In the genomic region with DNA sequence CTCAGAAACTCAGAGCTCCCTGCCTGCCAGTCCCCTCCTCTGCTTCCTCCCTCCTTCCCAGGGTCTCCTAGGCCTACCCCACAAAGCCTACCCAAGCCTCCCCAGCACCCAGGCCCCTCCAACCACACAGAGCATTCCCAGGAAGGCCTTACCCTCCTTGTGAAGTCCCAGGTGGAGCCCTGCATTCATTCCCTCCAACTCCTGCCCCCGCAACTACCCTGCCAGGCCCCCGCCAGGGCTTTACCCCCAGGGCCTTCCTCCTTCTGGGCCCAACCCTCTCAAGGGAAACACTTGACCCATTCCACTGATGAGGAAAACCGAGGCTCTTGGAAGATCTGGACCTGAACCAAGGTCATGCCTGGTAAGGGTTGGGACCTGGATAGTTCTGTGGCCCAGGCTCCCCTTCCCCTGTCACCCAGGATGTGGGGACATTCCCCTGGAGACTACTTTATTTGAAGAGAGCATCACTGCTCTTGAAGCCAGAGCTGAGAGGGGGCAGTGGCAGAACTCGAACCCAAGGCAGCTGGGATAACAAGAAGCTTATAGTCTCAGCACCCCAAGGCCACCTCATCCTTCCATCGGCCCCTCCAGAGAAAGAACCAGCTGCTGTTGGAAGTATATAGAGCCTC, we compare ENCODE assay signal across 32 cellular contexts. TPM values are rescaled to one million over a fixed set of nuclear protein-coding genes. Genes with fewer than 3 reads are reported as not detected.
DNase-seq lines count a peak whose midpoint lies in the region; ATAC-seq and TF ChIP-seq lines count a peak whose summit lies in the region.
"Had no signal": no experiment of that assay in that cellular context is flagged by ENCODE, and none has a peak within 500 bp of the region (broad histone marks: within the 10 kb centered on the region; RNA-seq: fewer than 3 reads in every experiment).

No MANE protein-coding gene starts in this region.

- H3K4me3 ChIP-seq in H7 (ENCODE audit: insufficient read depth, low read depth, low read length) (no peak overlapping the region), endodermal cell (ENCODE audit: low read length) (no peak overlapping the region), sigmoid colon (no peak overlapping the region)
- H3K4me3 ChIP-seq: ascending aorta, esophagus squamous epithelium, pancreas, PC-9, testis, uterus had no signal

- no peaks in the 10 kb centered on the region for H3K36me3 Mint-ChIP-seq in CD4-positive, alpha-beta T cell (ENCODE audit: low read depth)
- H3K36me3 Mint-ChIP-seq in endodermal cell (ENCODE audit: low read depth) = no peaks in the 10 kb centered on the region
- H3K36me3 Mint-ChIP-seq: activated naive CD8-positive, alpha-beta T cell treated with anti-CD3 and anti-CD28 coated beads, Interleukin-2, amount 10 ng/mL, durations not matched to agents 7 days and 5 days; CD8-positive, alpha-beta T cell; IgD-negative memory B cell; stimulated activated effector memory CD8-positive, alpha-beta T cell treated with anti-CD3 and anti-CD28 coated beads, Interleukin-12 subunit alpha, Interleukin-12 subunit beta, amount 100 ng/mL, for 72 hours had no signal

- peak overlapping the region; percentile 69 for H3K27ac Mint-ChIP-seq in CD4-positive, alpha-beta T cell
- peak overlapping the region; percentile 23 for H3K27ac Mint-ChIP-seq in endodermal cell
- H3K27ac Mint-ChIP-seq: activated CD8-positive, alpha-beta T cell treated with anti-CD3 and anti-CD28 coated beads for 36 hours; activated naive CD8-positive, alpha-beta T cell treated with anti-CD3 and anti-CD28 coated beads, Interleukin-2, amount 10 ng/mL, durations not matched to agents 7 days and 5 days; activated T-helper 2 cell treated with anti-CD3 and anti-CD28 coated beads, Interferon-gamma antibody, Interleukin-2, Interleukin-4, amounts not matched to agents 10 μg/mL and 5 μg/mL and 100 μg/mL, durations not matched to agents 14 hours and 24 hours and 36 hours; B cell; CD8-positive, alpha-beta T cell; IgD-negative memory B cell; nephron progenitor cell; stimulated activated effector memory CD8-positive, alpha-beta T cell treated with anti-CD3 and anti-CD28 coated beads, Interleukin-12 subunit alpha, Interleukin-12 subunit beta, amount 100 ng/mL, for 72 hours had no signal

- no peak overlapping the region for H3K4me3 Mint-ChIP-seq in CD4-positive, alpha-beta T cell
- no peak overlapping the region for H3K4me3 Mint-ChIP-seq in endodermal cell
- H3K4me3 Mint-ChIP-seq: activated CD4-positive, alpha-beta T cell treated with anti-CD3 and anti-CD28 coated beads for 36 hours; activated CD8-positive, alpha-beta T cell treated with anti-CD3 and anti-CD28 coated beads for 36 hours; activated naive CD8-positive, alpha-beta T cell treated with anti-CD3 and anti-CD28 coated beads, Interleukin-2, amount 10 ng/mL, durations not matched to agents 7 days and 5 days; B cell; CD8-positive, alpha-beta T cell; IgD-negative memory B cell; nephron progenitor cell; stimulated activated effector memory CD8-positive, alpha-beta T cell treated with anti-CD3 and anti-CD28 coated beads, Interleukin-12 subunit alpha, Interleukin-12 subunit beta, amount 100 ng/mL, for 72 hours had no signal

- 86 to 92% methylated on average over 2 to 5 of the region's 5 CpGs for WGBS in endodermal cell (ENCODE audit: insufficient coverage in 1 of 2, insufficient read length in 1 of 2), 2 experiments
- 85 to 93% methylated on average over 5 of the region's 5 CpGs for WGBS in sigmoid colon, 2 donors

- no peak for DNase-seq in CD4-positive, alpha-beta T cell
- DNase-seq in H7 (peak; percentile 19), endodermal cell (no peak), sigmoid colon (peak; percentile 43), DMS53 treated with DMSO at 0.1 percent for 48 hours (lab: John Stamatoyannopoulos, UW; ENCODE audit: unreplicated experiment) (no peak), NCI-H2196 treated with DMSO at 0.1 percent for 48 hours (lab: John Stamatoyannopoulos, UW; ENCODE audit: unreplicated experiment) (no peak)
- DNase-seq: ACHN; activated CD4-positive, alpha-beta T cell treated with anti-CD3 and anti-CD28 coated beads for 36 hours; activated CD8-positive, alpha-beta T cell treated with anti-CD3 and anti-CD28 coated beads for 36 hours; activated naive CD8-positive, alpha-beta T cell treated with anti-CD3 and anti-CD28 coated beads, Interleukin-2, amount 10 ng/mL, durations not matched to agents 7 days and 5 days; CD8-positive, alpha-beta T cell; DMS153; esophagus squamous epithelium; foreskin keratinocyte; mammary epithelial cell; NCI-H1436 treated with DMSO at 0.1 percent for 48 hours; NCI-H345; NCI-H69; nephron progenitor cell; PC-9; SHP77; testis; uterus had no signal

- TF ChIP-seq EP300 in sigmoid colon (IDR thresholded peaks at IDR 0.05) = no peak

- CTCF ChIA-PET in CD4-positive, alpha-beta T cell (lab: Charles Lee) = no interaction called here

- no peak for ATAC-seq in CD4-positive, alpha-beta T cell (ENCODE audit: poor library complexity)
- ATAC-seq in HG02973 (IDR thresholded peaks at IDR 0.05; ENCODE audit: unreplicated experiment) = no peak
- ATAC-seq: activated CD4-positive, alpha-beta T cell treated with anti-CD3 and anti-CD28 coated beads for 36 hours; activated CD8-positive, alpha-beta T cell treated with anti-CD3 and anti-CD28 coated beads for 36 hours; CD8-positive, alpha-beta T cell; foreskin keratinocyte; left colon; pancreas; stimulated activated effector memory CD8-positive, alpha-beta T cell treated with anti-CD3 and anti-CD28 coated beads, Interleukin-12 subunit alpha, Interleukin-12 subunit beta, amount 100 ng/mL, for 72 hours had no signal

- no peaks in the 10 kb centered on the region for H3K27me3 ChIP-seq in CD4-positive, alpha-beta T cell (ENCODE audit: control insufficient read depth, insufficient read depth, low read length)
- H3K27me3 ChIP-seq in H7 (ENCODE audit: control insufficient read depth, insufficient read depth, low read length) (no peaks in the 10 kb centered on the region), endodermal cell (ENCODE audit: control insufficient read depth, insufficient read depth, low read length, poor library complexity, severe bottlenecking) (no peaks in the 10 kb centered on the region), sigmoid colon (no peaks in the 10 kb centered on the region)
- H3K27me3 ChIP-seq: ascending aorta, esophagus squamous epithelium, foreskin keratinocyte, pancreas, testis, uterus had no signal

- no peak overlapping the region for H3K9ac ChIP-seq in endodermal cell (ENCODE audit: extremely low read depth, low read length, poor library complexity, severe bottlenecking)

- H3K4me1 Mint-ChIP-seq in CD4-positive, alpha-beta T cell (ENCODE audit: low read depth) = peaks cover 40% of the 10 kb centered on the region
- peaks cover 25% of the 10 kb centered on the region for H3K4me1 Mint-ChIP-seq in endodermal cell

- H3K27me3 Mint-ChIP-seq in CD4-positive, alpha-beta T cell = no peaks in the 10 kb centered on the region
- H3K27me3 Mint-ChIP-seq in endodermal cell (ENCODE audit: insufficient read depth) = no peaks in the 10 kb centered on the region
- H3K27me3 Mint-ChIP-seq: activated CD4-positive, alpha-beta T cell treated with anti-CD3 and anti-CD28 coated beads for 36 hours; activated CD8-positive, alpha-beta T cell treated with anti-CD3 and anti-CD28 coated beads for 36 hours; activated naive CD8-positive, alpha-beta T cell treated with anti-CD3 and anti-CD28 coated beads, Interleukin-2, amount 10 ng/mL, durations not matched to agents 7 days and 5 days; B cell had no signal

- H3K27ac ChIP-seq in CD4-positive, alpha-beta T cell (ENCODE audit: low read depth, low read length) = no peak overlapping the region
- H3K27ac ChIP-seq in endodermal cell (ENCODE audit: low read depth, low read length) (no peak overlapping the region), sigmoid colon (no peak overlapping the region)
- H3K27ac ChIP-seq: ascending aorta, esophagus squamous epithelium, foreskin keratinocyte, pancreas, PC-9, testis, uterus, VCaP had no signal

- H3K36me3 ChIP-seq in H7 (replicated peaks; ENCODE audit: control insufficient read depth, insufficient read depth, low read length) = no peaks in the 10 kb centered on the region
- H3K36me3 ChIP-seq in endodermal cell (ENCODE audit: control insufficient read depth, insufficient read depth, low read length) = no peaks in the 10 kb centered on the region
- no peaks in the 10 kb centered on the region for H3K36me3 ChIP-seq in sigmoid colon
- H3K36me3 ChIP-seq: ascending aorta, esophagus squamous epithelium, pancreas, uterus had no signal

- H3K4me1 ChIP-seq in endodermal cell (ENCODE audit: control insufficient read depth, insufficient read depth, low read length) = peaks cover 15% of the 10 kb centered on the region
- no peaks in the 10 kb centered on the region for H3K4me1 ChIP-seq in sigmoid colon
- H3K4me1 ChIP-seq: ascending aorta, uterus had no signal

- TF ChIP-seq CTCF in CD4-positive, alpha-beta T cell (IDR thresholded peaks at IDR 0.05) = no peak
- no peak for TF ChIP-seq CTCF in endodermal cell (conservative IDR thresholded peaks at IDR 0.05)
- no peak for TF ChIP-seq CTCF in sigmoid colon (IDR thresholded peaks at IDR 0.05)

- POLR2A ChIA-PET in CD4-positive, alpha-beta T cell (lab: Charles Lee) = no interaction called here

- no peaks in the 10 kb centered on the region for H3K9me3 Mint-ChIP-seq in CD4-positive, alpha-beta T cell
- no peaks in the 10 kb centered on the region for H3K9me3 Mint-ChIP-seq in endodermal cell
- H3K9me3 Mint-ChIP-seq: activated CD8-positive, alpha-beta T cell treated with anti-CD3 and anti-CD28 coated beads for 36 hours; activated naive CD8-positive, alpha-beta T cell treated with anti-CD3 and anti-CD28 coated beads, Interleukin-2, amount 10 ng/mL, durations not matched to agents 7 days and 5 days; activated T-helper 2 cell treated with anti-CD3 and anti-CD28 coated beads, Interferon-gamma antibody, Interleukin-2, Interleukin-4, amounts not matched to agents 10 μg/mL and 5 μg/mL and 100 μg/mL, durations not matched to agents 14 hours and 24 hours and 36 hours; CD8-positive, alpha-beta T cell; IgD-negative memory B cell; nephron progenitor cell; stimulated activated effector memory CD8-positive, alpha-beta T cell treated with anti-CD3 and anti-CD28 coated beads, Interleukin-12 subunit alpha, Interleukin-12 subunit beta, amount 100 ng/mL, for 72 hours had no signal

- no peak for TF ChIP-seq POLR2A in sigmoid colon (IDR thresholded peaks at IDR 0.05)

- no peaks in the 10 kb centered on the region for H3K9me3 ChIP-seq in CD4-positive, alpha-beta T cell (ENCODE audit: control insufficient read depth, low read length)
- H3K9me3 ChIP-seq in endodermal cell (ENCODE audit: control insufficient read depth, low read length) (no peaks in the 10 kb centered on the region), sigmoid colon (no peaks in the 10 kb centered on the region)
- H3K9me3 ChIP-seq: ascending aorta, esophagus squamous epithelium, pancreas, testis, uterus had no signal

- intact Hi-C loops in CD4-positive, alpha-beta T cell (cut with DNase I, micrococcal nuclease) = no loop called here
- intact Hi-C loops in sigmoid colon (cut with DNase I) = no loop called here

RNA-seq across cellular contexts. Expression of gene PLLP, which starts 12.5 kb away (rescaled TPM):
- total RNA-seq in CD4-positive, alpha-beta T cell = 1 to 10 TPM; 1.8 to 2.5 TPM
- total RNA-seq in H7 (2014; rRNA removed; shearing (Covaris generic)) = 1.6 and 3.0 TPM in 2 replicates
- total RNA-seq in endodermal cell (1 to 10 TPM; 5.9 to 9.1 TPM), sigmoid colon (1 to 10 TPM in 3 of 4 donors, under 1 TPM in 1; 0.99 to 4.7 (median 2.8) TPM)
- polyA plus RNA-seq in endodermal cell (2013, experiment 1 of 2) = 2.1 TPM
- 2.4 TPM for polyA plus RNA-seq in endodermal cell (2013, experiment 2 of 2)
- 10 to 100 TPM in 1 of 3 donors, 1 to 10 TPM in 2; 4.2 to 10.2 (median 8.0) TPM for polyA plus RNA-seq in sigmoid colon
- total RNA-seq: B cell had no signal

RNA-seq across cellular contexts. Expression of gene ARL2BP, which starts 26.9 kb away (rescaled TPM):
- 10 to 100 TPM; 32.4 to 35.6 TPM for total RNA-seq in CD4-positive, alpha-beta T cell
- total RNA-seq in H7 (2014; rRNA removed; shearing (Covaris generic)) = 27.7 and 28.3 TPM in 2 replicates
- 10 to 100 TPM; 22.6 to 31.3 TPM for total RNA-seq in endodermal cell
- 60.5 TPM for polyA plus RNA-seq in endodermal cell (2013, experiment 1 of 2)
- polyA plus RNA-seq in endodermal cell (2013, experiment 2 of 2) = 63.1 TPM
- 10 to 100 TPM; 64.7 to 85.6 (median 74.4) TPM for total RNA-seq in sigmoid colon
- polyA plus RNA-seq in sigmoid colon = 10 to 100 TPM; 28.6 to 39.0 (median 36.8) TPM

Comparison
In these comparisons a context has a peak if more than half of its experiments do, and no peak if none do; other contexts are left out.
1. DNase-seq: peak in H7 (single experiment) and sigmoid colon (single experiment); none in CD4-positive, alpha-beta T cell (0 of 10), endodermal cell (single experiment), DMS53 treated with DMSO at 0.1 percent for 48 hours (single experiment) and NCI-H2196 treated with DMSO at 0.1 percent for 48 hours (single experiment).